10 cellular contexts compared by ENCODE assay signal in the genomic region with DNA sequence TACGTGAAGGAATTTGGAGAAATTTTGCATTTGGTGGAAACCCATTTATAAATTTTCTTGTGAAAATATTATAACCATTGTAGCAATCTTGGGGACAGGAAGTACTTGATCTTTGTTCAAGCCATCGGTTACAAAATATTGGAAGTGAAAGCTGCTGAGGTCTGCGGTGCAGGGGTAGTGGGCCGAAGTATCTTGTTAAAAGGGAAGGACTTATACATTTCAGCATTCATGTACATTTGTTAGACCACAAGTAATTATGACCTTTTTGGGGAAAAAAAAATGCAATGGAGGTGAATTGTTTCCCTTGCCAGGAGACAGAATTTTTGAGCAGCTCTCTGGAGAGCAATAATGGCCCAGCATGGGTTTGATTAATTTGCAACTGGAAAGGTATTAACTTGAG.
DNase-seq lines count a peak whose midpoint lies in the region; ATAC-seq and TF ChIP-seq lines count a peak whose summit lies in the region.
"Had no signal": no experiment of that assay in that cellular context is flagged by ENCODE, and none has a peak within 500 bp of the region (broad histone marks: within the 10 kb centered on the region; RNA-seq: fewer than 3 reads in every experiment).

No MANE protein-coding gene starts in this region.

- no peak for TF ChIP-seq CTCF in MM.1S (IDR thresholded peaks at IDR 0.05; ENCODE audit: low read length)
- TF ChIP-seq CTCF in progenitor cell of endocrine pancreas (IDR thresholded peaks at IDR 0.05; ENCODE audit: unreplicated experiment), result no peak

- H3K9me2 ChIP-seq in MM.1S (replicated peaks; ENCODE audit: insufficient read depth, low read length), result no peaks in the 10 kb centered on the region

- H3K9ac ChIP-seq in MM.1S (ENCODE audit: low read length), result no peak overlapping the region

- H4K20me1 ChIP-seq in MM.1S (ENCODE audit: insufficient read depth, low read length), result no peaks in the 10 kb centered on the region

- no peaks in the 10 kb centered on the region for H3K79me2 ChIP-seq in MM.1S (ENCODE audit: low read length)

- H3K36me3 ChIP-seq in MM.1S (replicated peaks; ENCODE audit: insufficient read depth, low read length), result no peaks in the 10 kb centered on the region

- H3K4me2 ChIP-seq in MM.1S (ENCODE audit: low read depth, low read length), result peak overlapping the region; percentile 15; the same call in 1 of the 2 replicates

- ATAC-seq in HG02870 (IDR thresholded peaks at IDR 0.05; ENCODE audit: unreplicated experiment), result peak; percentile 98

- no peak overlapping the region for H3K4me3 Mint-ChIP-seq in progenitor cell of endocrine pancreas (ENCODE audit: low read depth)

- H3K27me3 ChIP-seq in MM.1S (replicated peaks; ENCODE audit: insufficient read depth, low read length), result no peaks in the 10 kb centered on the region

- no peak overlapping the region for H3K27ac Mint-ChIP-seq in progenitor cell of endocrine pancreas

- no peaks in the 10 kb centered on the region for H3K4me1 ChIP-seq in MM.1S (ENCODE audit: low read length)

- H3F3A ChIP-seq in MM.1S (ENCODE audit: insufficient read depth, low read length), result no peaks in the 10 kb centered on the region

- no peak overlapping the region for H2AFZ ChIP-seq in MM.1S (ENCODE audit: low read length)

- no peaks in the 10 kb centered on the region for H3K9me3 Mint-ChIP-seq in progenitor cell of endocrine pancreas (ENCODE audit: low read depth)

- peak; percentile 86 to 87 for DNase-seq in AML-193 (lab: John Stamatoyannopoulos, UW)
- DNase-seq in GM19238 (ENCODE audit: insufficient read length, low spot score), result peak; percentile 30
- peak; percentile 31 for DNase-seq in MM.1S
- DNase-seq in cerebellum (ENCODE audit: low spot score), result no peak
- no peak for DNase-seq in OCI-M2 (lab: John Stamatoyannopoulos, UW; ENCODE audit: unreplicated experiment)
- no peak for DNase-seq in progenitor cell of endocrine pancreas (ENCODE audit: low spot score, unreplicated experiment)
- DNase-seq in NCI-H2196 (lab: John Stamatoyannopoulos, UW; ENCODE audit: unreplicated experiment), result no peak
- DNase-seq: anterior cingulate cortex, NCI-H2029 had no signal

- no peak overlapping the region for H3K27ac ChIP-seq in MM.1S (ENCODE audit: low read length)

- no peaks in the 10 kb centered on the region for H3K9me3 ChIP-seq in MM.1S (replicated peaks; ENCODE audit: insufficient read depth, low read length)

- H3K27me3 Mint-ChIP-seq in progenitor cell of endocrine pancreas, result no peaks in the 10 kb centered on the region

- no peaks in the 10 kb centered on the region for H3K4me1 Mint-ChIP-seq in progenitor cell of endocrine pancreas (ENCODE audit: low read depth)

- no peaks in the 10 kb centered on the region for H3K36me3 Mint-ChIP-seq in progenitor cell of endocrine pancreas (ENCODE audit: insufficient read depth)

- no peak overlapping the region for H3K4me3 ChIP-seq in MM.1S (ENCODE audit: low read length)

Comparison
In these comparisons a context has a peak if more than half of its experiments do, and no peak if none do; other contexts are left out.
1. DNase-seq: peak in AML-193 (2 of 2), GM19238 (single experiment) and MM.1S (single experiment); none in cerebellum (single experiment), OCI-M2 (single experiment), progenitor cell of endocrine pancreas (single experiment) and NCI-H2196 (single experiment).